ENCODE assay signal across 8 cellular contexts in the genomic region with DNA sequence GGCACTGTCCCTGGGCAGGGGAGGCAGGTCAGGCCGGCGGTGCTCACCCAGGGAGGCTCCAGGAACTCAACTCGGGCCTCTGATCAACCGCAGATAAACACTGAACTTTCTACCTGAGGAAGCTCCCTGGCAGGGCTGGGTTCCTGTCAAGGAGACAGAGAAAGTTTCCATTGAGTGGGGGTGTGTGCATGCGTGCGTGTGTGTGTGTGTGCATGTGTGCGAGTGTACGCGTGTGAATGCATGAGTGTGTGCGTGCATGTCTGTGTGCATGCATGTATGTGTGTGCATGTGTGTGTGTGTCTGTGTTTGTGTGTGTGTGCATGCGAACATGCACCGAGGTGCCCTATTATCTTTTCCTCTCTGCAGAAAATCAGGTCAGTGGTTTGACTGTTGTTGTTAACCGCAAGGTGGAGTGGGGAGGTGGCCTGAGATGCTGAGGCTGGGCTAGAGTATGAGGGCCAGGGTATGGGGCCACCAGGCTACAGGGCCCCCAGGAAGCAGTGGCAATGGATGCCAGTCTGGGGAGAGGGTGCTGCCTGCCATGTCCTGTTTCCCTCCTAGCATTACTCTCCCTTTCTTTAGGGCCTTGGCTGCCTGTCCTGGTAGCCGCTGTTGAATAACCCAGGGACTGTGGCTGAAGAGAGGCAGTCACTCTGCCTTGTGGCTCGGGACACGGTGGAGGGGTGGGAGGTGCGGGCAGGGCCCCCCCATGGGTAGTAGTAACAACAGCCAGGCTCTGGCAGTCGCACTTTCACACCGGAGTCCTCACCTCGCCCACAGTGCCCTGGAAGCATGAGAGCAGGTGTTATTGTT. TPM values are rescaled to one million over a fixed set of nuclear protein-coding genes. Genes with fewer than 3 reads are reported as not detected.
DNase-seq lines count a peak whose midpoint lies in the region; ATAC-seq and TF ChIP-seq lines count a peak whose summit lies in the region.

No MANE protein-coding gene starts in this region.

- TF ChIP-seq EP300 in gastroesophageal sphincter (IDR thresholded peaks at IDR 0.05): no peak

- H3K27me3 Mint-ChIP-seq in HFFc6 (ENCODE audit: insufficient read depth): no peaks in the 10 kb centered on the region; the same call in 1 of the 2 replicates

- ATAC-seq in gastroesophageal sphincter (no peak), HG02642 (IDR thresholded peaks at IDR 0.05; ENCODE audit: poor library complexity, unreplicated experiment) (no peak), GM19455 (IDR thresholded peaks at IDR 0.05; ENCODE audit: unreplicated experiment) (no peak)

- no peak overlapping the region for H3K4me3 ChIP-seq in gastroesophageal sphincter

- no peaks in the 10 kb centered on the region for H3K9me3 ChIP-seq in gastroesophageal sphincter

- TF ChIP-seq CTCF in HFFc6 (IDR thresholded peaks at IDR 0.05) (no peak), gastroesophageal sphincter (IDR thresholded peaks at IDR 0.05) (no peak)

- no peak for TF ChIP-seq POLR2A in gastroesophageal sphincter (IDR thresholded peaks at IDR 0.05)

- H3K9me3 Mint-ChIP-seq in HFFc6: no peaks in the 10 kb centered on the region

- DNase-seq in HFFc6: no peak
- peak; percentile 77 for DNase-seq in activated T-cell treated with anti-CD3 and anti-CD28 coated beads, Interleukin-2, amount 50 U/mL, for 1 hour
- peak; percentile 69 to 79 for DNase-seq in stimulated activated CD4-positive, alpha-beta T cell treated with anti-CD3 and anti-CD28 coated beads, Interleukin-2, amount 100 ng/mL, for 24 hours
- no peak for DNase-seq in putamen (ENCODE audit: low spot score)
- no peak for DNase-seq in superior temporal gyrus (ENCODE audit: extremely low spot score)

- H3K4me1 Mint-ChIP-seq in HFFc6 (ENCODE audit: low read depth): peaks cover 45% of the 10 kb centered on the region

- no peaks in the 10 kb centered on the region for H3K36me3 Mint-ChIP-seq in HFFc6 (ENCODE audit: low read depth)

- peaks cover 0 to 76% (median 55%) of the 10 kb centered on the region in 3 donors for H3K4me1 ChIP-seq in gastroesophageal sphincter

- WGBS in gastroesophageal sphincter (ENCODE audit: low coverage in 1 of 2), 2 donors: 78% methylated on average over 12 of the region's 20 CpGs; no CpG with 5 or more reads in 1 of the 2 donors

- no peaks in the 10 kb centered on the region for H3K27me3 ChIP-seq in gastroesophageal sphincter

- H3K36me3 ChIP-seq in gastroesophageal sphincter: no peaks in the 10 kb centered on the region

- H3K27ac ChIP-seq in gastroesophageal sphincter: peak overlapping the region; percentile 45 to 92 (median 88)

- H3K27ac Mint-ChIP-seq in HFFc6: peak overlapping the region; percentile 99

- no peak overlapping the region for H3K4me3 Mint-ChIP-seq in HFFc6

RNA-seq across cellular contexts. Expression of gene CCR7, which starts 24.0 kb away (rescaled TPM):
- not detected for total RNA-seq in HFFc6 (2021; fragmentation: NEBNext Ultra II Directional; extraction: Animal tissue kit (Norgen Biotek cat#: 25700))
- total RNA-seq in gastroesophageal sphincter: 1 to 10 TPM in 1 of 4 donors, under 1 TPM in 2, not detected in 1; 0.15 to 2.2 (median 0.35) TPM

RNA-seq across cellular contexts. Expression of gene TNS4, which starts 39.8 kb away (rescaled TPM):
- under 1 TPM in 1 of 6 experiments, not detected in 5; 0.17 TPM for total RNA-seq in HFFc6 (2021; fragmentation: NEBNext Ultra II Directional; extraction: Animal tissue kit (Norgen Biotek cat#: 25700))
- 1 to 10 TPM in 1 of 4 donors, not detected in 3; 2.2 TPM for total RNA-seq in gastroesophageal sphincter

Comparison
In these comparisons a context has a peak if more than half of its experiments do, and no peak if none do; other contexts are left out.
1. DNase-seq: peak in activated T-cell treated with anti-CD3 and anti-CD28 coated beads, Interleukin-2, amount 50 U/mL, for 1 hour (single experiment) and stimulated activated CD4-positive, alpha-beta T cell treated with anti-CD3 and anti-CD28 coated beads, Interleukin-2, amount 100 ng/mL, for 24 hours (2 of 2); none in HFFc6 (single experiment), putamen (single experiment) and superior temporal gyrus (single experiment).